ENCODE assay signal across 34 cellular contexts in the genomic region with DNA sequence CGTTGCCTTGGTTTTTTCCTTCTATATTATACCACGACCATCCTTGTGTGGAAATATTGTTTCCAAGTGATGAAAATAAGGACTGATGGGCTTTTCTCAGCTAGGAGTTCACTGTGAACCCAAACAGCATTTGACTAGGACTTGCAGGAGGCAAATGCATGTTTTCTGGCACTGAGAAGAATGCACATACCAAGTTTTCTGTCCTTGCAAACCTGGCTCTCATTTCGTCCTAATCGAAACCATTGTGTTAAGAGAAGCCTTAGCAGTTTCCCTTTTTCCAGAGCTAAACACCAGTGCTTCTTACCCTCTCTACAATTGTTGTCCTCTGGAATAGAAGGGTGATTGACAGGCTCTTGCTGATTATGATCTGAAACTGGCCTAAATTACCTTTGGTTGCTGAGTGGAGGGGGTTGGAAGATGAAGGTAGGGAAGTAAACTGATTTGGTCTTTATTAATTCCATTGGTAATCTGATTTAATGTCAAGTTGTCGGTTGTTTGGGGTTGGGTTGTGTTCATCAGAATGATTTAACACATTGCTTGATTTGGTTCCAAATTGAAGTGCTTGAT. TPM values are rescaled to one million over a fixed set of nuclear protein-coding genes. Genes with fewer than 3 reads are reported as not detected.
"Had no signal": no experiment of that assay in that cellular context is flagged by ENCODE, and none has a peak within 500 bp of the region (broad histone marks: within the 10 kb centered on the region; RNA-seq: fewer than 3 reads in every experiment).

No MANE protein-coding gene starts in this region.

- H3K9me3 ChIP-seq: body of pancreas, gastroesophageal sphincter, neutrophil, ovary, prostate gland, suprapubic skin, tibial nerve had no signal

- H3K36me3 Mint-ChIP-seq: mesothelial cell of epicardium; naive B cell; stimulated activated effector memory CD8-positive, alpha-beta T cell treated with anti-CD3 and anti-CD28 coated beads, Interleukin-12 subunit alpha, Interleukin-12 subunit beta, amount 100 ng/mL, for 72 hours; T-cell had no signal

- H3K27me3 ChIP-seq: body of pancreas, neutrophil, ovary, suprapubic skin, tibial nerve had no signal

- H3K4me1 Mint-ChIP-seq: stimulated activated effector memory CD8-positive, alpha-beta T cell treated with anti-CD3 and anti-CD28 coated beads, Interleukin-12 subunit alpha, Interleukin-12 subunit beta, amount 100 ng/mL, for 72 hours; T-cell had no signal

- FAIRE-seq: endothelial cell of umbilical vein, keratinocyte had no signal

- H3K27ac ChIP-seq: body of pancreas, ovary, prostate gland, suprapubic skin had no signal

- H3K4me1 ChIP-seq: body of pancreas, gastroesophageal sphincter, prostate gland had no signal

- H3K27ac Mint-ChIP-seq: activated naive CD8-positive, alpha-beta T cell; mesothelial cell of epicardium; naive B cell; nephron progenitor cell; stimulated activated effector memory CD8-positive, alpha-beta T cell treated with anti-CD3 and anti-CD28 coated beads, Interleukin-12 subunit alpha, Interleukin-12 subunit beta, amount 100 ng/mL, for 72 hours; stimulated activated naive CD8-positive, alpha-beta T cell treated with anti-CD3 and anti-CD28 coated beads, Interleukin-15, Interleukin-2, amounts not matched to agents 100 ng/mL and 50 ng/mL, for 24 hours; T-cell; T-helper 2 cell treated with Interferon-gamma antibody and Interleukin-4, amounts not matched to agents 5 μg/mL and 100 μg/mL, for 36 hours had no signal

- H3K36me3 ChIP-seq: gastroesophageal sphincter, neutrophil, ovary, prostate gland, suprapubic skin, tibial nerve had no signal

- H3K4me3 Mint-ChIP-seq: activated naive CD8-positive, alpha-beta T cell; mesothelial cell of epicardium; naive B cell; nephron progenitor cell; stimulated activated effector memory CD8-positive, alpha-beta T cell treated with anti-CD3 and anti-CD28 coated beads, Interleukin-12 subunit alpha, Interleukin-12 subunit beta, amount 100 ng/mL, for 72 hours; stimulated activated naive CD8-positive, alpha-beta T cell treated with anti-CD3 and anti-CD28 coated beads, Interleukin-15, Interleukin-2, amounts not matched to agents 100 ng/mL and 50 ng/mL, for 24 hours; T-cell; T-helper 2 cell treated with Interferon-gamma antibody and Interleukin-4, amounts not matched to agents 5 μg/mL and 100 μg/mL, for 36 hours had no signal

- DNase-seq: activated CD4-positive, alpha-beta T cell treated with anti-CD3 and anti-CD28 coated beads for 4 hours; activated CD4-positive, alpha-beta T cell treated with anti-CD3 and anti-CD28 coated beads, Interleukin-2, amount 50 U/mL, for 48 hours; activated CD4-positive, CD25-positive, alpha-beta regulatory T cell; activated CD8-positive, alpha-beta memory T cell treated with anti-CD3 and anti-CD28 coated beads for 24 hours; activated effector memory CD4-positive, alpha-beta T cell treated with Interleukin-2 at 50 U/mL for 16 hours; activated naive CD4-positive, alpha-beta T cell treated with Interleukin-2 at 50 U/mL for 16 hours; aorta; body of pancreas; cerebellar nuclear complex; cortex of kidney; left colon; mammary epithelial cell; naive B cell; nephron progenitor cell; ovary; retina; stimulated activated CD4-positive, alpha-beta T cell treated with anti-CD3 and anti-CD28 coated beads, Interleukin-12 subunit alpha, Interleukin-12 subunit beta, amount 100 ng/mL, for 4 hours; stimulated activated CD4-positive, alpha-beta T cell treated with anti-CD3 and anti-CD28 coated beads, Interleukin-4, amount 100 ng/mL, for 24 hours; T-cell had no signal

- H3K4me3 ChIP-seq: body of pancreas, gastroesophageal sphincter, ovary, prostate gland, skin epidermis, suprapubic skin, tibial nerve had no signal

- ATAC-seq: body of pancreas; gastroesophageal sphincter; left colon; sciatic nerve; stimulated activated effector memory CD8-positive, alpha-beta T cell treated with anti-CD3 and anti-CD28 coated beads, Interleukin-12 subunit alpha, Interleukin-12 subunit beta, amount 100 ng/mL, for 72 hours; T-cell had no signal

RNA-seq across cellular contexts. Expression of gene ELMO1, which starts 33.1 kb away (rescaled TPM):
- polyA plus RNA-seq: fibroblast of lung, keratinocyte had no signal
